ENCODE assay signal across 17 cellular contexts in genomic region chr2:191303349-191304005, GRCh38. TPM values are rescaled to one million over a fixed set of nuclear protein-coding genes. Genes with fewer than 3 reads are reported as not detected.
DNase-seq lines count a peak whose midpoint lies in the region; TF ChIP-seq lines count a peak whose summit lies in the region.
"Had no signal": no experiment of that assay in that cellular context is flagged by ENCODE, and none has a peak within 500 bp of the region (broad histone marks: within the 10 kb centered on the region; RNA-seq: fewer than 3 reads in every experiment).

No MANE protein-coding gene starts in this region.

- TF ChIP-seq CTCF in MCF 10A (IDR thresholded peaks at IDR 0.05; ENCODE audit: unreplicated experiment) (no peak), mesothelial cell of epicardium (IDR thresholded peaks at IDR 0.05; ENCODE audit: unreplicated experiment) (no peak), suprapubic skin (IDR thresholded peaks at IDR 0.05) (no peak), SK-N-SH (IDR thresholded peaks at IDR 0.05) (no peak), lower leg skin (IDR thresholded peaks at IDR 0.05) (no peak)

- POLR2A ChIA-PET in MCF 10A (lab: Yijun Ruan, JAX) (interaction anchor here (0.7 to 2.6 kb wide), 6 partner anchors 9 to 101 kb away, joined by 3 to 12 read pairs (median 4); no protein-coding TSS in a partner anchor), SK-N-SH (lab: Yijun Ruan, JAX) (interaction anchor here (0.6 kb wide), 1 partner anchor 24 kb away, joined by 3 read pairs; no protein-coding TSS in a partner anchor)

- H3K36me3 Mint-ChIP-seq in MCF 10A (ENCODE audit: insufficient read depth, unreplicated experiment) (peaks cover 12% of the 10 kb centered on the region), mesothelial cell of epicardium (peaks cover 11% of the 10 kb centered on the region)
- H3K36me3 Mint-ChIP-seq: stimulated activated naive B cell treated with anti-CD40 and anti-IgM and Interleukin-4, amounts not matched to agents 10 μg/mL and 1 μg/mL and 100 μg/mL, for 72 hours had no signal

- no peak for TF ChIP-seq RAD21 in SK-N-SH (IDR thresholded peaks at IDR 0.05; ENCODE audit: low read length)

- peaks cover 31% of the 10 kb centered on the region for H3K4me1 Mint-ChIP-seq in MCF 10A (ENCODE audit: insufficient read depth, unreplicated experiment)
- H3K4me1 Mint-ChIP-seq in mesothelial cell of epicardium = peaks cover 21% of the 10 kb centered on the region

- no peak overlapping the region for H3K4me2 ChIP-seq in SK-N-SH
- H3K4me2 ChIP-seq: BLaER1 treated with 17β-estradiol and CSF1 and Interleukin-3, amounts not matched to agents 10 nM and 100 nM had no signal

- H2AFZ ChIP-seq in SK-N-SH (ENCODE audit: low read depth) = no peak overlapping the region

- intact Hi-C loops in MCF 10A (cut with micrococcal nuclease) (no loop called here), lower leg skin (cut with DNase I; ENCODE audit: low total_unique reads) (no loop called here)

- TF ChIP-seq EP300 in suprapubic skin (IDR thresholded peaks at IDR 0.05) = no peak
- TF ChIP-seq EP300 in SK-N-SH (IDR thresholded peaks at IDR 0.05; ENCODE audit: borderline replicate concordance in 1 of 2, low read depth in 1 of 2, low read length in 1 of 2) = no peak

- H4K20me1 ChIP-seq in SK-N-SH (ENCODE audit: insufficient read depth) = no peaks in the 10 kb centered on the region

- no peak overlapping the region for H3K27ac ChIP-seq in suprapubic skin
- no peak overlapping the region for H3K27ac ChIP-seq in SK-N-SH (ENCODE audit: low read depth in 2 of 2, low read length in 1 of 2)
- H3K27ac ChIP-seq: BLaER1 treated with 17β-estradiol and CSF1 and Interleukin-3, amounts not matched to agents 10 nM and 100 nM; coronary artery had no signal

- H3K4me3 ChIP-seq in suprapubic skin = no peak overlapping the region
- H3K4me3 ChIP-seq in SK-N-SH (ENCODE audit: low read depth in 2 of 2, low read length in 1 of 2) = no peak overlapping the region
- no peak overlapping the region for H3K4me3 ChIP-seq in lower leg skin (ENCODE audit: low read depth, poor library complexity, severe bottlenecking)
- H3K4me3 ChIP-seq: BLaER1 treated with 17β-estradiol and CSF1 and Interleukin-3, amounts not matched to agents 10 nM and 100 nM; coronary artery had no signal

- no peaks in the 10 kb centered on the region for H3K36me3 ChIP-seq in suprapubic skin
- no peaks in the 10 kb centered on the region for H3K36me3 ChIP-seq in SK-N-SH (replicated peaks in 1 of 2; ENCODE audit: control insufficient read depth in 1 of 2, insufficient read depth in 2 of 2, low read length in 1 of 2)

- no peak overlapping the region for H3K4me3 Mint-ChIP-seq in MCF 10A (ENCODE audit: unreplicated experiment)
- H3K4me3 Mint-ChIP-seq in mesothelial cell of epicardium = no peak overlapping the region
- H3K4me3 Mint-ChIP-seq: activated T-cell treated with anti-CD3 and anti-CD28 coated beads, Interleukin-2, amount 50 U/mL, for 72 hours; stimulated activated naive B cell treated with anti-CD40 and anti-IgM and Interleukin-4, amounts not matched to agents 10 μg/mL and 1 μg/mL and 100 μg/mL, for 72 hours; T-helper 1 cell treated with Interleukin-12 subunit alpha and Interleukin-12 subunit beta and Interleukin-4 antibody, amounts not matched to agents 30 μg/mL and 1 μg/mL, for 36 hours had no signal

- no peaks in the 10 kb centered on the region for H3K9me3 Mint-ChIP-seq in MCF 10A (ENCODE audit: unreplicated experiment)
- no peaks in the 10 kb centered on the region for H3K9me3 Mint-ChIP-seq in mesothelial cell of epicardium
- H3K9me3 Mint-ChIP-seq: activated T-cell treated with anti-CD3 and anti-CD28 coated beads, Interleukin-2, amount 50 U/mL, for 72 hours; stimulated activated naive B cell treated with anti-CD40 and anti-IgM and Interleukin-4, amounts not matched to agents 10 μg/mL and 1 μg/mL and 100 μg/mL, for 72 hours; T-helper 1 cell treated with Interleukin-12 subunit alpha and Interleukin-12 subunit beta and Interleukin-4 antibody, amounts not matched to agents 30 μg/mL and 1 μg/mL, for 36 hours had no signal

- H3K27ac Mint-ChIP-seq in MCF 10A (ENCODE audit: low read depth, unreplicated experiment) (peak overlapping the region; percentile 8), mesothelial cell of epicardium (peak overlapping the region; percentile 55)
- H3K27ac Mint-ChIP-seq: activated T-cell treated with anti-CD3 and anti-CD28 coated beads, Interleukin-2, amount 50 U/mL, for 72 hours; stimulated activated naive B cell treated with anti-CD40 and anti-IgM and Interleukin-4, amounts not matched to agents 10 μg/mL and 1 μg/mL and 100 μg/mL, for 72 hours; T-helper 1 cell treated with Interleukin-12 subunit alpha and Interleukin-12 subunit beta and Interleukin-4 antibody, amounts not matched to agents 30 μg/mL and 1 μg/mL, for 36 hours had no signal

- no peaks in the 10 kb centered on the region for H3K27me3 Mint-ChIP-seq in MCF 10A (ENCODE audit: insufficient read depth, unreplicated experiment)
- H3K27me3 Mint-ChIP-seq in mesothelial cell of epicardium (ENCODE audit: low read depth) = no peaks in the 10 kb centered on the region
- H3K27me3 Mint-ChIP-seq: stimulated activated naive B cell treated with anti-CD40 and anti-IgM and Interleukin-4, amounts not matched to agents 10 μg/mL and 1 μg/mL and 100 μg/mL, for 72 hours had no signal

- H3K9ac ChIP-seq in SK-N-SH = no peak overlapping the region
- H3K9ac ChIP-seq: BLaER1 treated with 17β-estradiol and CSF1 and Interleukin-3, amounts not matched to agents 10 nM and 100 nM had no signal

- H3K9me3 ChIP-seq in suprapubic skin = no peaks in the 10 kb centered on the region
- H3K9me3 ChIP-seq in SK-N-SH = no peaks in the 10 kb centered on the region
- H3K9me3 ChIP-seq: BLaER1 treated with 17β-estradiol and CSF1 and Interleukin-3, amounts not matched to agents 10 nM and 100 nM had no signal

- H3F3A ChIP-seq in SK-N-SH (replicated peaks; ENCODE audit: insufficient read depth) = no peaks in the 10 kb centered on the region

- no TSS peak for BruUV-seq in MCF 10A (replicated peaks; lab: Mats Ljungman, UMichigan)

- CTCF ChIA-PET in MCF 10A (lab: Yijun Ruan, JAX) (interaction anchor here (0.6 to 2.4 kb wide), 11 partner anchors 8 to 219 kb away, joined by 3 to 14 read pairs (median 4); no protein-coding TSS in a partner anchor), SK-N-SH (lab: Yijun Ruan, JAX) (interaction anchor here (1.0 to 2.4 kb wide), 6 partner anchors 9 to 198 kb away, joined by 3 to 8 read pairs (median 4); no protein-coding TSS in a partner anchor)

- no peak for TF ChIP-seq POLR2A in suprapubic skin (IDR thresholded peaks at IDR 0.05)
- TF ChIP-seq POLR2A in lower leg skin (IDR thresholded peaks at IDR 0.05) = no peak

- 74% methylated on average over 3 of the region's 3 CpGs for WGBS in suprapubic skin
- 79% methylated on average over 3 of the region's 3 CpGs for WGBS in SK-N-SH (ENCODE audit: low lambda C conversion rate)
- 78 to 80% methylated on average over 3 of the region's 3 CpGs for WGBS in lower leg skin, 2 donors

- peaks cover 16% of the 10 kb centered on the region for H3K4me1 ChIP-seq in suprapubic skin
- H3K4me1 ChIP-seq in SK-N-SH (ENCODE audit: control insufficient read depth in 1 of 2, insufficient read depth in 2 of 2, low read depth in 1 of 2, low read length in 1 of 2) = peaks cover 0 to 10% of the 10 kb centered on the region in 2 experiments; a peak in 1 of 4 replicates
- H3K4me1 ChIP-seq: BLaER1 treated with 17β-estradiol and CSF1 and Interleukin-3, amounts not matched to agents 10 nM and 100 nM had no signal

- peak; percentile 96 for DNase-seq in DMS53 (lab: John Stamatoyannopoulos, UW)
- peak; percentile 70 for DNase-seq in NCI-H2029 treated with DMSO at 0.1 percent for 48 hours (lab: John Stamatoyannopoulos, UW)
- DNase-seq in MCF 10A (ENCODE audit: unreplicated experiment) = no peak
- no peak for DNase-seq in mesothelial cell of epicardium (ENCODE audit: low spot score in 2 of 2, unreplicated experiment in 2 of 2)
- no peak for DNase-seq in suprapubic skin (ENCODE audit: low spot score in 2 of 2)
- no peak for DNase-seq in OCI-M2 (lab: John Stamatoyannopoulos, UW; ENCODE audit: unreplicated experiment)
- DNase-seq in SK-N-SH = no peak
- DNase-seq in lower leg skin (ENCODE audit: low spot score in 2 of 2) = no peak
- DNase-seq: activated CD4-positive, alpha-beta T cell treated with anti-CD3 and anti-CD28 coated beads for 4 hours; activated T-cell treated with anti-CD3 and anti-CD28 coated beads, Interleukin-2, amount 50 U/mL, for 72 hours; amniotic stem cell; NCI-H187 treated with DMSO at 0.1 percent for 48 hours; stimulated activated CD4-positive, alpha-beta T cell treated with anti-CD3 and anti-CD28 coated beads, Interleukin-4, amount 100 ng/mL, for 1 hour; stimulated activated naive B cell treated with anti-CD40 and anti-IgM and Interleukin-4, amounts not matched to agents 10 μg/mL and 1 μg/mL and 100 μg/mL, for 72 hours had no signal

- H3K9me2 ChIP-seq in SK-N-SH = no peaks in the 10 kb centered on the region

- peaks cover 22% of the 10 kb centered on the region for H3K79me2 ChIP-seq in SK-N-SH (ENCODE audit: insufficient read depth)

- H3K27me3 ChIP-seq in suprapubic skin (no peaks in the 10 kb centered on the region), SK-N-SH (ENCODE audit: insufficient read depth) (no peaks in the 10 kb centered on the region)
- H3K27me3 ChIP-seq: BLaER1 treated with 17β-estradiol and CSF1 and Interleukin-3, amounts not matched to agents 10 nM and 100 nM had no signal

TF ChIP-seq in SK-N-SH, 30 proteins besides CTCF, POLR2A, EP300 and RAD21 (continues in another document):
- TF ChIP-seq GATA2 (CRISPR knock-in tag; IDR thresholded peaks at IDR 0.05) = no peak
- TF ChIP-seq, protein P1, sequence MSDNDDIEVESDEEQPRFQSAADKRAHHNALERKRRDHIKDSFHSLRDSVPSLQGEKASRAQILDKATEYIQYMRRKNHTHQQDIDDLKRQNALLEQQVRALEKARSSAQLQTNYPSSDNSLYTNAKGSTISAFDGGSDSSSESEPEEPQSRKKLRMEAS (IDR thresholded peaks at IDR 0.05; ENCODE audit: low read depth) = no peak
- no peak for TF ChIP-seq JUND (IDR thresholded peaks at IDR 0.05)
- TF ChIP-seq, protein P2, sequence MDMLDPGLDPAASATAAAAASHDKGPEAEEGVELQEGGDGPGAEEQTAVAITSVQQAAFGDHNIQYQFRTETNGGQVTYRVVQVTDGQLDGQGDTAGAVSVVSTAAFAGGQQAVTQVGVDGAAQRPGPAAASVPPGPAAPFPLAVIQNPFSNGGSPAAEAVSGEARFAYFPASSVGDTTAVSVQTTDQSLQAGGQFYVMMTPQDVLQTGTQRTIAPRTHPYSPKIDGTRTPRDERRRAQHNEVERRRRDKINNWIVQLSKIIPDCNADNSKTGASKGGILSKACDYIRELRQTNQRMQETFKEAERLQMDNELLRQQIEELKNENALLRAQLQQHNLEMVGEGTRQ (IDR thresholded peaks at IDR 0.05; ENCODE audit: borderline replicate concordance, low read depth, low read length) = no peak
- TF ChIP-seq NRF1 (IDR thresholded peaks at IDR 0.05; ENCODE audit: low read depth, low read length) = no peak

RNA-seq across cellular contexts. Expression of gene MYO1B, which starts 58.3 kb away (rescaled TPM):
- total RNA-seq in MCF 10A (2022) (204 and 241 TPM in 2 replicates), mesothelial cell of epicardium (74.6 to 81.6 TPM (median 80.2 TPM) in 3 replicates), suprapubic skin (10 to 100 TPM; 17.2 to 31.8 (median 28.8) TPM), lower leg skin (10 to 100 TPM; 24.6 to 53.0 (median 36.9) TPM)
- 20.2 and 26.5 TPM in 2 replicates for polyA plus RNA-seq in SK-N-SH (2012; rRNA removed)
- 31.0 and 32.2 TPM in 2 replicates for polyA plus RNA-seq in SK-N-SH (2012; cell fraction: cytosol; rRNA removed)
- polyA plus RNA-seq in SK-N-SH (2012; cell fraction: nucleus; rRNA removed) = 12.7 and 29.2 TPM in 2 replicates

Comparison
In these comparisons a context has a peak if more than half of its experiments do, and no peak if none do; other contexts are left out.
1. DNase-seq: peak in DMS53 (single experiment) and NCI-H2029 treated with DMSO at 0.1 percent for 48 hours (single experiment); none in MCF 10A (single experiment), mesothelial cell of epicardium (0 of 2), suprapubic skin (0 of 2), OCI-M2 (single experiment), SK-N-SH (single experiment) and lower leg skin (0 of 2).